24 cellular contexts compared by ENCODE assay signal in genomic region chr4:89610236-89610635, GRCh38.
"Had no signal": no experiment of that assay in that cellular context is flagged by ENCODE, and none has a peak within 500 bp of the region (broad histone marks: within the 10 kb centered on the region; RNA-seq: fewer than 3 reads in every experiment).

No MANE protein-coding gene starts in this region.

- H3K4me2 ChIP-seq: PC-9 had no signal

- H3K4me3 Mint-ChIP-seq: activated CD4-positive, alpha-beta memory T cell treated with anti-CD3 and anti-CD28 coated beads for 36 hours; activated CD4-positive, alpha-beta T cell treated with anti-CD3 and anti-CD28 coated beads, Interleukin-2, amount 10 ng/mL, durations not matched to agents 7 days and 5 days; activated naive CD8-positive, alpha-beta T cell treated with anti-CD3 and anti-CD28 coated beads, Interleukin-2, amount 50 U/mL, for 24 hours; T-helper 17 cell; WTC11 had no signal

- H3K4me1 Mint-ChIP-seq: activated naive CD8-positive, alpha-beta T cell treated with anti-CD3 and anti-CD28 coated beads, Interleukin-2, amount 50 U/mL, for 24 hours had no signal

- H3K4me3 ChIP-seq: ascending aorta, body of pancreas, PC-9 had no signal

- H3K36me3 ChIP-seq: ascending aorta had no signal

- H3K27me3 ChIP-seq: ascending aorta, body of pancreas had no signal

- H3K4me1 ChIP-seq: ascending aorta, body of pancreas had no signal

- H3K27me3 Mint-ChIP-seq: activated CD4-positive, alpha-beta memory T cell treated with anti-CD3 and anti-CD28 coated beads for 36 hours; activated naive CD8-positive, alpha-beta T cell treated with anti-CD3 and anti-CD28 coated beads, Interleukin-2, amount 50 U/mL, for 24 hours had no signal

- H3K9me3 ChIP-seq: ascending aorta, body of pancreas had no signal

- H3K36me3 Mint-ChIP-seq: activated CD4-positive, alpha-beta memory T cell treated with anti-CD3 and anti-CD28 coated beads for 36 hours; WTC11 had no signal

- H3K27ac Mint-ChIP-seq: activated CD4-positive, alpha-beta memory T cell treated with anti-CD3 and anti-CD28 coated beads for 36 hours; activated CD4-positive, alpha-beta T cell treated with anti-CD3 and anti-CD28 coated beads, Interleukin-2, amount 10 ng/mL, durations not matched to agents 7 days and 5 days; activated naive CD8-positive, alpha-beta T cell treated with anti-CD3 and anti-CD28 coated beads, Interleukin-2, amount 50 U/mL, for 24 hours; T-helper 17 cell; WTC11 had no signal

- H3K9me3 Mint-ChIP-seq: activated CD4-positive, alpha-beta memory T cell treated with anti-CD3 and anti-CD28 coated beads for 36 hours; activated naive CD8-positive, alpha-beta T cell treated with anti-CD3 and anti-CD28 coated beads, Interleukin-2, amount 50 U/mL, for 24 hours had no signal

- H3K27ac ChIP-seq: ascending aorta, body of pancreas, PC-9 had no signal

- FAIRE-seq: bronchial epithelial cell had no signal

- DNase-seq: activated CD4-positive, alpha-beta memory T cell treated with anti-CD3 and anti-CD28 coated beads for 36 hours; activated CD4-positive, alpha-beta T cell treated with anti-CD3 and anti-CD28 coated beads, Interleukin-2, amount 10 ng/mL, durations not matched to agents 7 days and 5 days; activated CD4-positive, CD25-positive, alpha-beta regulatory T cell treated with anti-CD3 and anti-CD28 coated beads, Interleukin-2, amount 50 U/mL, for 72 hours; activated CD8-positive, alpha-beta memory T cell treated with anti-CD3 and anti-CD28 coated beads, Interleukin-2, amount 50 U/mL, for 48 hours; activated naive CD4-positive, alpha-beta T cell treated with anti-CD3 and anti-CD28 coated beads, Interleukin-2, amount 50 U/mL, for 16 hours; activated naive CD8-positive, alpha-beta T cell treated with anti-CD3 and anti-CD28 coated beads, Interleukin-2, amount 50 U/mL, for 24 hours; activated T-cell treated with anti-CD3 and anti-CD28 coated beads, Interleukin-2, amount 50 U/mL, for 1 hour; amniotic stem cell; body of pancreas; central memory CD4-positive, alpha-beta T cell; KG1; MV-4-11; NCI-H1092 treated with DMSO at 0.1 percent for 48 hours; NCI-H1417 treated with DMSO at 0.1 percent for 48 hours; NCI-H1694; NCI-H2029 treated with DMSO at 0.1 percent for 48 hours; NCI-H510A treated with DMSO at 0.1 percent for 48 hours; PC-9; SHP77 treated with DMSO at 0.1 percent for 48 hours; T-helper 17 cell; T-helper 9 cell had no signal

- H2AFZ ChIP-seq: PC-9 had no signal

- ATAC-seq: activated naive CD8-positive, alpha-beta T cell treated with anti-CD3 and anti-CD28 coated beads, Interleukin-2, amount 50 U/mL, for 24 hours; body of pancreas; T-helper 17 cell; WTC11 had no signal
